ENCODE assay signal across 10 cellular contexts in the genomic region with DNA sequence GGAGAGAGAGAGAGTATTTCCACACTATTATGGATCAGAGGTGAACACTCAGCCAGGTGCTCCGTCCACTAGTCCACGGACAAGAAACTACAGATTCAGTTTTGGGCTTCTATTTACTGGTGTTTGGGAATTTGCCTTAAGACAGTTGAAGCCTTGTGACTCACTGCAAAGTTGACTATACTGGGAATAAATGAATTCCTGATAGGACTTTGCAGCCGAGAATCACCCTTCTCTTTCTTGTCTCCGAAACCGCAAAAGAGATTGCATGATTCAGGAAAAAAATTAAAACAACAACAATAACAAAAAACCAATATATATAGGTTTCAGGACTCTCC. TPM values are rescaled to one million over a fixed set of nuclear protein-coding genes. Genes with fewer than 3 reads are reported as not detected.
DNase-seq lines count a peak whose midpoint lies in the region; ATAC-seq and TF ChIP-seq lines count a peak whose summit lies in the region.
"Had no signal": no experiment of that assay in that cellular context is flagged by ENCODE, and none has a peak within 500 bp of the region (broad histone marks: within the 10 kb centered on the region; RNA-seq: fewer than 3 reads in every experiment).

No MANE protein-coding gene starts in this region.

- H3K27me3 ChIP-seq in SK-N-SH (ENCODE audit: insufficient read depth) (no peaks in the 10 kb centered on the region), parathyroid adenoma (ENCODE audit: control insufficient read depth, insufficient read depth, low read length) (no peaks in the 10 kb centered on the region)

- H2AFZ ChIP-seq in SK-N-SH (ENCODE audit: low read depth) (peak overlapping the region; percentile 83), parathyroid adenoma (peak overlapping the region; percentile 74)

- no peaks in the 10 kb centered on the region for H3K9me2 ChIP-seq in SK-N-SH

- no peaks in the 10 kb centered on the region for H4K20me1 ChIP-seq in SK-N-SH (ENCODE audit: insufficient read depth)

- TF ChIP-seq RAD21 in SK-N-SH (IDR thresholded peaks at IDR 0.05; ENCODE audit: low read length): no peak

- CTCF ChIA-PET in SK-N-SH (lab: Yijun Ruan, JAX): interaction anchor here (1.0 to 2.9 kb wide), 2 partner anchors 14 to 81 kb away, joined by 4 to 8 read pairs; no protein-coding TSS in a partner anchor

- H3K79me2 ChIP-seq in SK-N-SH (ENCODE audit: insufficient read depth) (no peaks in the 10 kb centered on the region), parathyroid adenoma (no peaks in the 10 kb centered on the region)

- no peaks in the 10 kb centered on the region for H3F3A ChIP-seq in SK-N-SH (replicated peaks; ENCODE audit: insufficient read depth)

- H3K36me3 ChIP-seq in SK-N-SH (replicated peaks in 1 of 2; ENCODE audit: control insufficient read depth in 1 of 2, insufficient read depth in 2 of 2, low read length in 1 of 2) (peaks cover 0 to 4% of the 10 kb centered on the region in 2 experiments), parathyroid adenoma (ENCODE audit: control insufficient read depth, insufficient read depth, low read length) (no peaks in the 10 kb centered on the region)

- DNase-seq in EL: peak; percentile 34
- no peak for DNase-seq in SK-N-SH
- peak; percentile 41 for DNase-seq in fibroblast of peridontal ligament (ENCODE audit: extremely low read depth)
- no peak for DNase-seq in NCI-H1417 (lab: John Stamatoyannopoulos, UW)
- DNase-seq in GM10266 (ENCODE audit: extremely low spot score): no peak
- DNase-seq: activated CD8-positive, alpha-beta memory T cell treated with anti-CD3 and anti-CD28 coated beads for 24 hours; NCI-H446 had no signal

- 35% methylated on average over 5 of the region's 5 CpGs for WGBS in SK-N-SH (ENCODE audit: low lambda C conversion rate)

- H3K27ac ChIP-seq in SK-N-SH (ENCODE audit: low read depth in 2 of 2, low read length in 1 of 2) (no peak overlapping the region), parathyroid adenoma (no peak overlapping the region)

- H3K9ac ChIP-seq in SK-N-SH: peak overlapping the region; percentile 33; the same call in 1 of the 2 replicates
- no peak overlapping the region for H3K9ac ChIP-seq in parathyroid adenoma

- no peaks in the 10 kb centered on the region for H3K9me3 ChIP-seq in SK-N-SH
- no peaks in the 10 kb centered on the region for H3K9me3 ChIP-seq in parathyroid adenoma (ENCODE audit: control insufficient read depth, low read length)

- no peak for TF ChIP-seq EP300 in SK-N-SH (IDR thresholded peaks at IDR 0.05; ENCODE audit: borderline replicate concordance in 1 of 2, low read depth in 1 of 2, low read length in 1 of 2)

- ATAC-seq in GM19395 (IDR thresholded peaks at IDR 0.05; ENCODE audit: unreplicated experiment): no peak
- ATAC-seq in activated CD4-positive, CD25-positive, alpha-beta regulatory T cell treated with anti-CD3 and anti-CD28 coated beads, Interleukin-2, amount 50 U/mL, for 24 hours: no peak

- H3K4me2 ChIP-seq in SK-N-SH: peak overlapping the region; percentile 87
- peak overlapping the region; percentile 72 for H3K4me2 ChIP-seq in parathyroid adenoma (ENCODE audit: low read length)

- H3K4me3 ChIP-seq in SK-N-SH (ENCODE audit: low read depth in 2 of 2, low read length in 1 of 2) (peak overlapping the region; percentile 60 to 72), parathyroid adenoma (ENCODE audit: low read depth, low read length) (peak overlapping the region; percentile 41)

- no peak for TF ChIP-seq CTCF in SK-N-SH (IDR thresholded peaks at IDR 0.05)
- no peak for TF ChIP-seq CTCF in parathyroid adenoma (IDR thresholded peaks at IDR 0.05)
- TF ChIP-seq CTCF in GM10266 (IDR thresholded peaks at IDR 0.05; ENCODE audit: control insufficient read depth, insufficient read depth, low read depth, missing control alignments): no peak

- H3K4me1 ChIP-seq in SK-N-SH (ENCODE audit: control insufficient read depth in 1 of 2, insufficient read depth in 2 of 2, low read depth in 1 of 2, low read length in 1 of 2) (peaks cover 4 to 9% of the 10 kb centered on the region in 2 experiments; a peak in 3 of 4 replicates), parathyroid adenoma (no peaks in the 10 kb centered on the region)

- POLR2A ChIA-PET in SK-N-SH (lab: Yijun Ruan, JAX): no interaction called here

TF ChIP-seq in SK-N-SH, 30 proteins besides CTCF, POLR2A, EP300 and RAD21:
- no peak for TF ChIP-seq ELF1 (IDR thresholded peaks at IDR 0.05)
- TF ChIP-seq, protein P1, sequence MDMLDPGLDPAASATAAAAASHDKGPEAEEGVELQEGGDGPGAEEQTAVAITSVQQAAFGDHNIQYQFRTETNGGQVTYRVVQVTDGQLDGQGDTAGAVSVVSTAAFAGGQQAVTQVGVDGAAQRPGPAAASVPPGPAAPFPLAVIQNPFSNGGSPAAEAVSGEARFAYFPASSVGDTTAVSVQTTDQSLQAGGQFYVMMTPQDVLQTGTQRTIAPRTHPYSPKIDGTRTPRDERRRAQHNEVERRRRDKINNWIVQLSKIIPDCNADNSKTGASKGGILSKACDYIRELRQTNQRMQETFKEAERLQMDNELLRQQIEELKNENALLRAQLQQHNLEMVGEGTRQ (IDR thresholded peaks at IDR 0.05; ENCODE audit: borderline replicate concordance, low read depth, low read length): no peak
- TF ChIP-seq, protein P2, sequence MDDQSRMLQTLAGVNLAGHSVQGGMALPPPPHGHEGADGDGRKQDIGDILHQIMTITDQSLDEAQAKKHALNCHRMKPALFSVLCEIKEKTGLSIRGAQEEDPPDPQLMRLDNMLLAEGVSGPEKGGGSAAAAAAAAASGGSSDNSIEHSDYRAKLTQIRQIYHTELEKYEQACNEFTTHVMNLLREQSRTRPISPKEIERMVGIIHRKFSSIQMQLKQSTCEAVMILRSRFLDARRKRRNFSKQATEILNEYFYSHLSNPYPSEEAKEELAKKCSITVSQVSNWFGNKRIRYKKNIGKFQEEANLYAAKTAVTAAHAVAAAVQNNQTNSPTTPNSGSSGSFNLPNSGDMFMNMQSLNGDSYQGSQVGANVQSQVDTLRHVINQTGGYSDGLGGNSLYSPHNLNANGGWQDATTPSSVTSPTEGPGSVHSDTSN (IDR thresholded peaks at IDR 0.05): no peak
- TF ChIP-seq, protein P3, sequence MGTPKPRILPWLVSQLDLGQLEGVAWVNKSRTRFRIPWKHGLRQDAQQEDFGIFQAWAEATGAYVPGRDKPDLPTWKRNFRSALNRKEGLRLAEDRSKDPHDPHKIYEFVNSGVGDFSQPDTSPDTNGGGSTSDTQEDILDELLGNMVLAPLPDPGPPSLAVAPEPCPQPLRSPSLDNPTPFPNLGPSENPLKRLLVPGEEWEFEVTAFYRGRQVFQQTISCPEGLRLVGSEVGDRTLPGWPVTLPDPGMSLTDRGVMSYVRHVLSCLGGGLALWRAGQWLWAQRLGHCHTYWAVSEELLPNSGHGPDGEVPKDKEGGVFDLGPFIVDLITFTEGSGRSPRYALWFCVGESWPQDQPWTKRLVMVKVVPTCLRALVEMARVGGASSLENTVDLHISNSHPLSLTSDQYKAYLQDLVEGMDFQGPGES (IDR thresholded peaks at IDR 0.05; ENCODE audit: low read depth, low read length): no peak
- no peak for TF ChIP-seq TEAD4 (IDR thresholded peaks at IDR 0.05; ENCODE audit: borderline replicate concordance, insufficient read depth)
- no peak for TF ChIP-seq EZH2phosphoT487 (IDR thresholded peaks at IDR 0.05; ENCODE audit: borderline replicate concordance, low read depth)
- no peak for TF ChIP-seq SIN3A (IDR thresholded peaks at IDR 0.05; ENCODE audit: borderline replicate concordance, low read depth, low read length)
TF ChIP-seq in SK-N-SH: peak in this region for 0.

RNA-seq across cellular contexts. Expression of a gene that starts 0.7 kb away (rescaled TPM):
- polyA plus RNA-seq in SK-N-SH (2012; rRNA removed): 7.6 and 8.9 TPM in 2 replicates
- polyA plus RNA-seq in SK-N-SH (2012; cell fraction: cytosol; rRNA removed): 5.8 and 6.6 TPM in 2 replicates
- 4.3 and 4.4 TPM in 2 replicates for polyA plus RNA-seq in SK-N-SH (2012; cell fraction: nucleus; rRNA removed)

RNA-seq across cellular contexts. Expression of a gene that starts 51.9 kb away (rescaled TPM):
- not detected in 2 replicates for polyA plus RNA-seq in SK-N-SH (2012; rRNA removed)
- not detected in 2 replicates for polyA plus RNA-seq in SK-N-SH (2012; cell fraction: cytosol; rRNA removed)
- not detected in 2 replicates for polyA plus RNA-seq in SK-N-SH (2012; cell fraction: nucleus; rRNA removed)

Comparison
In these comparisons a context has a peak if more than half of its experiments do, and no peak if none do; other contexts are left out.
1. DNase-seq: peak in EL (single experiment) and fibroblast of peridontal ligament (single experiment); none in SK-N-SH (single experiment), NCI-H1417 (0 of 3) and GM10266 (single experiment).